Comparison of ENCODE assay signal across 28 cellular contexts in genomic region chr3:5116568-5116967, GRCh38. TPM values are rescaled to one million over a fixed set of nuclear protein-coding genes. Genes with fewer than 3 reads are reported as not detected.
DNase-seq lines count a peak whose midpoint lies in the region; ATAC-seq, FAIRE-seq and TF ChIP-seq lines count a peak whose summit lies in the region.
"Had no signal": no experiment of that assay in that cellular context is flagged by ENCODE, and none has a peak within 500 bp of the region (broad histone marks: within the 10 kb centered on the region; RNA-seq: fewer than 3 reads in every experiment).

No MANE protein-coding gene starts in this region.

- no peak overlapping the region for H3K18ac ChIP-seq in mesenchymal stem cell (ENCODE audit: low read depth in 1 of 2, low read length in 2 of 2)

- no peak overlapping the region for H4K91ac ChIP-seq in mesenchymal stem cell (ENCODE audit: low read length)

- H3K9me3 ChIP-seq in HepG2 (ENCODE audit: low read length) (no peaks in the 10 kb centered on the region), right lobe of liver (no peaks in the 10 kb centered on the region), mesenchymal stem cell (ENCODE audit: control insufficient read depth, low read length) (no peaks in the 10 kb centered on the region), vagina (no peaks in the 10 kb centered on the region)
- H3K9me3 ChIP-seq: thoracic aorta had no signal

- H2AK5ac ChIP-seq in mesenchymal stem cell (ENCODE audit: low read length, severe bottlenecking) = no peak overlapping the region

- peaks cover 0 to 6% of the 10 kb centered on the region in 2 donors for H3K4me1 Mint-ChIP-seq in natural killer cell treated with Interleukin-12 subunit alpha and Interleukin-12 subunit beta and Interleukin-15 and Interleukin-18, amount 100 ng/mL, for 72 hours (ENCODE audit: low read depth in 2 of 2)

- no peak overlapping the region for H2BK120ac ChIP-seq in mesenchymal stem cell (ENCODE audit: low read depth, low read length)

- no peak overlapping the region for H3K4me3 Mint-ChIP-seq in natural killer cell treated with Interleukin-12 subunit alpha and Interleukin-12 subunit beta and Interleukin-15 and Interleukin-18, amount 100 ng/mL, for 72 hours
- H3K4me3 Mint-ChIP-seq: activated CD8-positive, alpha-beta memory T cell treated with anti-CD3 and anti-CD28 coated beads, Interleukin-2, amount 10 ng/mL, durations not matched to agents 7 days and 5 days; activated naive CD8-positive, alpha-beta T cell treated with anti-CD3 and anti-CD28 coated beads, Interleukin-2, amount 10 ng/mL, durations not matched to agents 7 days and 5 days; stimulated activated naive B cell treated with anti-CD40 and anti-IgM and Interleukin-4, amounts not matched to agents 10 μg/mL and 1 μg/mL and 100 μg/mL, for 72 hours had no signal

- intact Hi-C loops in HepG2 (cut with micrococcal nuclease; ENCODE audit: unreplicated experiment) (no loop called here), right lobe of liver (cut with DNase I) (no loop called here), vagina (cut with DNase I) (no loop called here)

- no peak overlapping the region for H2BK15ac ChIP-seq in mesenchymal stem cell (ENCODE audit: low read depth, poor library complexity, severe bottlenecking)

- peak; percentile 31 for ATAC-seq in HepG2
- ATAC-seq in right lobe of liver = no peak
- no peak for ATAC-seq in natural killer cell treated with Interleukin-12 subunit alpha and Interleukin-12 subunit beta and Interleukin-15 and Interleukin-18, amount 100 ng/mL, for 72 hours
- ATAC-seq: activated CD8-positive, alpha-beta memory T cell treated with anti-CD3 and anti-CD28 coated beads, Interleukin-2, amount 10 ng/mL, durations not matched to agents 7 days and 5 days; stimulated activated naive B cell treated with anti-CD40 and anti-IgM and Interleukin-4, amounts not matched to agents 10 μg/mL and 1 μg/mL and 100 μg/mL, for 72 hours had no signal

- H3K27ac Mint-ChIP-seq in natural killer cell treated with Interleukin-12 subunit alpha and Interleukin-12 subunit beta and Interleukin-15 and Interleukin-18, amount 100 ng/mL, for 72 hours = peak overlapping the region in 1 of 2 donors; percentile 56
- H3K27ac Mint-ChIP-seq: activated CD8-positive, alpha-beta memory T cell treated with anti-CD3 and anti-CD28 coated beads, Interleukin-2, amount 10 ng/mL, durations not matched to agents 7 days and 5 days; activated naive CD8-positive, alpha-beta T cell treated with anti-CD3 and anti-CD28 coated beads, Interleukin-2, amount 10 ng/mL, durations not matched to agents 7 days and 5 days; stimulated activated naive B cell treated with anti-CD40 and anti-IgM and Interleukin-4, amounts not matched to agents 10 μg/mL and 1 μg/mL and 100 μg/mL, for 72 hours had no signal

- CTCF ChIA-PET in HepG2 (lab: Yijun Ruan, JAX; ENCODE audit: low intra/inter-chr PET ratio, low total read pairs) = no interaction called here

- no peak overlapping the region for H3K27ac ChIP-seq in HepG2 (ENCODE audit: extremely low read length, insufficient read depth, low read length)
- no peak overlapping the region for H3K27ac ChIP-seq in right lobe of liver
- no peak overlapping the region for H3K27ac ChIP-seq in mesenchymal stem cell (ENCODE audit: low read length, poor library complexity, severe bottlenecking)
- H3K27ac ChIP-seq in vagina = peak overlapping the region; percentile 44
- H3K27ac ChIP-seq: PC-9, thoracic aorta had no signal

- no peak overlapping the region for H3K23ac ChIP-seq in mesenchymal stem cell (ENCODE audit: low read length in 2 of 2)

- H3K9me3 Mint-ChIP-seq in natural killer cell treated with Interleukin-12 subunit alpha and Interleukin-12 subunit beta and Interleukin-15 and Interleukin-18, amount 100 ng/mL, for 72 hours = no peaks in the 10 kb centered on the region
- H3K9me3 Mint-ChIP-seq: activated naive CD8-positive, alpha-beta T cell treated with anti-CD3 and anti-CD28 coated beads, Interleukin-2, amount 10 ng/mL, durations not matched to agents 7 days and 5 days; stimulated activated naive B cell treated with anti-CD40 and anti-IgM and Interleukin-4, amounts not matched to agents 10 μg/mL and 1 μg/mL and 100 μg/mL, for 72 hours had no signal

- TF ChIP-seq CTCF in HepG2 (CRISPR knock-in tag; IDR thresholded peaks at IDR 0.05) (no peak), right lobe of liver (IDR thresholded peaks at IDR 0.05) (no peak), vagina (IDR thresholded peaks at IDR 0.05) (no peak)

- no peak overlapping the region for H3K4ac ChIP-seq in mesenchymal stem cell (ENCODE audit: low read depth in 1 of 2, low read length in 2 of 2)

- peak overlapping the region; percentile 63 for H2AFZ ChIP-seq in HepG2 (ENCODE audit: low read length)
- H2AFZ ChIP-seq in mesenchymal stem cell (ENCODE audit: low read depth, low read length) = peak overlapping the region; percentile 7
- H2AFZ ChIP-seq: PC-9 had no signal

- H2BK5ac ChIP-seq in mesenchymal stem cell (ENCODE audit: low read depth, low read length, poor library complexity, severe bottlenecking) = no peak overlapping the region

- in situ Hi-C loops in HepG2 (cut with HindIII; ENCODE audit: extremely low pct_ligation_motif_present, low pct_unique_long_range_greater_than_20kb) = no loop called here

- no peak overlapping the region for H2BK12ac ChIP-seq in mesenchymal stem cell (ENCODE audit: low read length in 2 of 2)

- 12% methylated on average over 2 of the region's 2 CpGs for WGBS in HepG2 (ENCODE audit: low lambda C conversion rate)
- WGBS in right lobe of liver (ENCODE audit: insufficient coverage, low coverage, low lambda C conversion rate, missing lambda C conversion rate) = 94% methylated on average over 2 of the region's 2 CpGs
- 94% methylated on average over 2 of the region's 2 CpGs for WGBS in mesenchymal stem cell

- H3K4me2 ChIP-seq in HepG2 (ENCODE audit: low read depth, low read length) = peak overlapping the region; percentile 42; the same call in 1 of the 2 replicates
- H3K4me2 ChIP-seq in mesenchymal stem cell (ENCODE audit: low read length, poor library complexity, severe bottlenecking) = no peak overlapping the region
- H3K4me2 ChIP-seq: PC-9, smooth muscle cell had no signal

- H3K27me3 Mint-ChIP-seq in natural killer cell treated with Interleukin-12 subunit alpha and Interleukin-12 subunit beta and Interleukin-15 and Interleukin-18, amount 100 ng/mL, for 72 hours = no peaks in the 10 kb centered on the region
- H3K27me3 Mint-ChIP-seq: activated CD8-positive, alpha-beta memory T cell treated with anti-CD3 and anti-CD28 coated beads, Interleukin-2, amount 10 ng/mL, durations not matched to agents 7 days and 5 days; activated naive CD8-positive, alpha-beta T cell treated with anti-CD3 and anti-CD28 coated beads, Interleukin-2, amount 10 ng/mL, durations not matched to agents 7 days and 5 days; stimulated activated naive B cell treated with anti-CD40 and anti-IgM and Interleukin-4, amounts not matched to agents 10 μg/mL and 1 μg/mL and 100 μg/mL, for 72 hours had no signal

- no peak for TF ChIP-seq EP300 in HepG2 (IDR thresholded peaks at IDR 0.05; ENCODE audit: low read depth in 2 of 2, low read length in 2 of 2)
- TF ChIP-seq EP300 in HepG2 (CRISPR knock-in tag; IDR thresholded peaks at IDR 0.05; ENCODE audit: borderline replicate concordance) = no peak

- no peak for TF ChIP-seq POLR2A in HepG2 (IDR thresholded peaks at IDR 0.05; ENCODE audit: insufficient read depth in 1 of 2, low read depth in 2 of 2, low read length in 2 of 2)
- TF ChIP-seq POLR2A in right lobe of liver (IDR thresholded peaks at IDR 0.05) = no peak
- TF ChIP-seq POLR2A in vagina (IDR thresholded peaks at IDR 0.05) = no peak

- BruUV-seq in HepG2 (replicated peaks; lab: Mats Ljungman, UMichigan) = no TSS peak

- no peaks in the 10 kb centered on the region for H3K36me3 ChIP-seq in HepG2 (replicated peaks in 1 of 2; ENCODE audit: control insufficient read depth in 1 of 2, insufficient read depth in 2 of 2, low read length in 2 of 2)
- no peaks in the 10 kb centered on the region for H3K36me3 ChIP-seq in right lobe of liver
- H3K36me3 ChIP-seq in mesenchymal stem cell (ENCODE audit: control insufficient read depth in 1 of 2, insufficient read depth in 2 of 2, low read depth in 1 of 2, low read length in 2 of 2) = no peaks in the 10 kb centered on the region
- no peaks in the 10 kb centered on the region for H3K36me3 ChIP-seq in vagina
- H3K36me3 ChIP-seq: thoracic aorta had no signal

- H3K4me3 ChIP-seq in HepG2 (replicated peaks in 1 of 3; ENCODE audit: insufficient read depth in 1 of 3, low read depth in 2 of 3, low read length in 3 of 3) (no peak overlapping the region), right lobe of liver (no peak overlapping the region), mesenchymal stem cell (ENCODE audit: insufficient read depth in 1 of 2, low read depth in 1 of 2, low read length in 2 of 2) (no peak overlapping the region), vagina (no peak overlapping the region)
- H3K4me3 ChIP-seq: lung, PC-9, smooth muscle cell, thoracic aorta had no signal

- no peak for FAIRE-seq in HepG2 (lab: Jason Lieb, UNC)
- FAIRE-seq: astrocyte, GM12892, TTC549 had no signal

- H3K27me3 ChIP-seq in HepG2 (ENCODE audit: control insufficient read depth in 1 of 2, insufficient read depth in 2 of 2, low read length in 2 of 2) (no peaks in the 10 kb centered on the region), right lobe of liver (no peaks in the 10 kb centered on the region), mesenchymal stem cell (ENCODE audit: control insufficient read depth in 1 of 2, insufficient read depth in 1 of 2, low read length in 2 of 2) (no peaks in the 10 kb centered on the region), vagina (no peaks in the 10 kb centered on the region)

- H3K4me1 ChIP-seq in HepG2 (ENCODE audit: insufficient read depth, low read length) = peaks cover 14% of the 10 kb centered on the region
- no peaks in the 10 kb centered on the region for H3K4me1 ChIP-seq in right lobe of liver
- no peaks in the 10 kb centered on the region for H3K4me1 ChIP-seq in mesenchymal stem cell (ENCODE audit: control insufficient read depth, insufficient read depth, low read depth, low read length)
- no peaks in the 10 kb centered on the region for H3K4me1 ChIP-seq in vagina

- no peak overlapping the region for H3K14ac ChIP-seq in mesenchymal stem cell (ENCODE audit: low read length in 2 of 2)

- no peaks in the 10 kb centered on the region for H3K36me3 Mint-ChIP-seq in natural killer cell treated with Interleukin-12 subunit alpha and Interleukin-12 subunit beta and Interleukin-15 and Interleukin-18, amount 100 ng/mL, for 72 hours
- H3K36me3 Mint-ChIP-seq: activated CD8-positive, alpha-beta memory T cell treated with anti-CD3 and anti-CD28 coated beads, Interleukin-2, amount 10 ng/mL, durations not matched to agents 7 days and 5 days; activated naive CD8-positive, alpha-beta T cell treated with anti-CD3 and anti-CD28 coated beads, Interleukin-2, amount 10 ng/mL, durations not matched to agents 7 days and 5 days; stimulated activated naive B cell treated with anti-CD40 and anti-IgM and Interleukin-4, amounts not matched to agents 10 μg/mL and 1 μg/mL and 100 μg/mL, for 72 hours had no signal

- no peak overlapping the region for H4K8ac ChIP-seq in mesenchymal stem cell (ENCODE audit: low read length)

- H3K9ac ChIP-seq in HepG2 (ENCODE audit: insufficient read depth, low read depth, low read length) (no peak overlapping the region), mesenchymal stem cell (ENCODE audit: low read length) (no peak overlapping the region)

- no peak for DNase-seq in HepG2 (ENCODE audit: low spot score)
- no peak for DNase-seq in right lobe of liver
- peak; percentile 11 for DNase-seq in UCSD-AML1 (lab: John Stamatoyannopoulos, UW; ENCODE audit: unreplicated experiment)
- DNase-seq in mesenchymal stem cell = no peak
- no peak for DNase-seq in vagina (ENCODE audit: extremely low spot score in 2 of 2)
- DNase-seq in natural killer cell treated with Interleukin-12 subunit alpha and Interleukin-12 subunit beta and Interleukin-15 and Interleukin-18, amount 100 ng/mL, for 72 hours (ENCODE audit: low spot score) = no peak
- DNase-seq in HT-29 (ENCODE audit: low spot score) = no peak
- no peak for DNase-seq in effector CD8-positive, alpha-beta T cell (lab: John Stamatoyannopoulos, UW)
- DNase-seq: activated CD4-positive, alpha-beta T cell treated with anti-CD3 and anti-CD28 coated beads for 48 hours; activated CD8-positive, alpha-beta memory T cell treated with anti-CD3 and anti-CD28 coated beads, Interleukin-2, amount 10 ng/mL, durations not matched to agents 7 days and 5 days; activated naive CD8-positive, alpha-beta T cell treated with anti-CD3 and anti-CD28 coated beads, Interleukin-2, amount 10 ng/mL, durations not matched to agents 7 days and 5 days; COR-L47; DMS79; HCEC 1CT; kidney glomerular epithelial cell; NCI-H1417 treated with DMSO at 0.1 percent for 48 hours; NCI-H82; PC-9; SHP77; stimulated activated CD4-positive, alpha-beta T cell treated with anti-CD3 and anti-CD28 coated beads, Interleukin-2, amount 100 ng/mL, for 24 hours; stimulated activated naive B cell treated with anti-CD40 and anti-IgM and Interleukin-4, amounts not matched to agents 10 μg/mL and 1 μg/mL and 100 μg/mL, for 72 hours; SW 1271 had no signal

- no peaks in the 10 kb centered on the region for H3K79me2 ChIP-seq in HepG2 (ENCODE audit: insufficient read depth, low read length)

- no peaks in the 10 kb centered on the region for H4K20me1 ChIP-seq in HepG2 (ENCODE audit: insufficient read depth, low read length)

- POLR2A ChIA-PET in HepG2 (lab: Yijun Ruan, JAX) = no interaction called here

- H3K79me1 ChIP-seq in mesenchymal stem cell (replicated peaks; ENCODE audit: low read length, poor library complexity, severe bottlenecking) = no peaks in the 10 kb centered on the region

- no peak for TF ChIP-seq RAD21 in HepG2 (CRISPR knock-in tag; IDR thresholded peaks at IDR 0.05)

RNA-seq across cellular contexts. Expression of gene ARL8B, which starts 5.5 kb away (rescaled TPM):
- total RNA-seq in HepG2 (2016; rRNA removed; fragmentation: Illumina TruSeq; extraction: Trizol) (30.4 and 33.1 TPM in 2 replicates), right lobe of liver (10 to 100 TPM; 20.0 to 33.1 (median 26.7) TPM), vagina (44.4 TPM)
- 5.4 and 5.9 TPM in 2 replicates for total RNA-seq in HepG2 (2016; cell fraction: cytosol; rRNA removed; fragmentation: Illumina TruSeq; extraction: Trizol; ENCODE audit: low read depth)
- total RNA-seq in HepG2 (2016; cell fraction: insoluble cytoplasmic fraction; rRNA removed; fragmentation: Illumina TruSeq; extraction: Trizol) = 33.4 and 36.2 TPM in 2 replicates
- 19.9 and 20.5 TPM in 2 replicates for total RNA-seq in HepG2 (2016; cell fraction: membrane; rRNA removed; fragmentation: Illumina TruSeq; extraction: Trizol)
- total RNA-seq in HepG2 (2016; cell fraction: nucleus; rRNA removed; fragmentation: Illumina TruSeq; extraction: Trizol) = 38.1 and 40.6 TPM in 2 replicates
- 15.6 and 23.5 TPM in 2 replicates for polyA plus RNA-seq in HepG2 (2011; rRNA removed)
- 13.3 and 20.0 TPM in 2 replicates for polyA plus RNA-seq in HepG2 (2011; cell fraction: cytosol; rRNA removed)
- polyA plus RNA-seq in HepG2 (2011; cell fraction: nucleus; rRNA removed) = 14.6 and 19.7 TPM in 2 replicates
- 29.9 and 30.2 TPM in 2 replicates for polyA plus RNA-seq in HepG2 (2012)
- 5.7 and 7.1 TPM in 2 replicates for polyA plus RNA-seq in HepG2 (2016; cell fraction: cytosol; fragmentation: Illumina TruSeq; extraction: Trizol; ENCODE audit: low read depth)
- polyA plus RNA-seq in HepG2 (2016; cell fraction: insoluble cytoplasmic fraction; fragmentation: Illumina TruSeq; extraction: Trizol; ENCODE audit: low read depth) = 38.6 and 42.3 TPM in 2 replicates
- 14.7 TPM in 2 replicates for polyA plus RNA-seq in HepG2 (2016; cell fraction: membrane; fragmentation: Illumina TruSeq; extraction: Trizol; ENCODE audit: low read depth)
- 55.9 and 57.1 TPM in 2 replicates for polyA plus RNA-seq in HepG2 (2016; cell fraction: nucleus; fragmentation: Illumina TruSeq; extraction: Trizol; ENCODE audit: insufficient read depth, low read depth)
- 5.8 and 10.0 TPM in 2 replicates for polyA minus RNA-seq in HepG2 (2011; rRNA and poly(A)+ RNA removed; ENCODE audit: low replicate concordance)
- polyA minus RNA-seq in HepG2 (2011; cell fraction: cytosol; rRNA and poly(A)+ RNA removed) = 17.1 and 19.6 TPM in 2 replicates
- 20.3 and 22.3 TPM in 2 replicates for polyA minus RNA-seq in HepG2 (2011; cell fraction: nucleus; rRNA and poly(A)+ RNA removed)
- 101 TPM for polyA plus RNA-seq in mesenchymal stem cell (2013, experiment 1 of 2)
- polyA plus RNA-seq in mesenchymal stem cell (2013, experiment 2 of 2) = 108 TPM
- 10 to 100 TPM; 77.4 to 80.4 TPM for total RNA-seq in natural killer cell treated with Interleukin-12 subunit alpha and Interleukin-12 subunit beta and Interleukin-15 and Interleukin-18, amount 100 ng/mL, for 72 hours
- total RNA-seq in HT-29 (2014; rRNA removed; shearing (Covaris generic)) = 17.5 and 18.3 TPM in 2 replicates
